ENCODE assay signal across 24 cellular contexts in the genomic region with DNA sequence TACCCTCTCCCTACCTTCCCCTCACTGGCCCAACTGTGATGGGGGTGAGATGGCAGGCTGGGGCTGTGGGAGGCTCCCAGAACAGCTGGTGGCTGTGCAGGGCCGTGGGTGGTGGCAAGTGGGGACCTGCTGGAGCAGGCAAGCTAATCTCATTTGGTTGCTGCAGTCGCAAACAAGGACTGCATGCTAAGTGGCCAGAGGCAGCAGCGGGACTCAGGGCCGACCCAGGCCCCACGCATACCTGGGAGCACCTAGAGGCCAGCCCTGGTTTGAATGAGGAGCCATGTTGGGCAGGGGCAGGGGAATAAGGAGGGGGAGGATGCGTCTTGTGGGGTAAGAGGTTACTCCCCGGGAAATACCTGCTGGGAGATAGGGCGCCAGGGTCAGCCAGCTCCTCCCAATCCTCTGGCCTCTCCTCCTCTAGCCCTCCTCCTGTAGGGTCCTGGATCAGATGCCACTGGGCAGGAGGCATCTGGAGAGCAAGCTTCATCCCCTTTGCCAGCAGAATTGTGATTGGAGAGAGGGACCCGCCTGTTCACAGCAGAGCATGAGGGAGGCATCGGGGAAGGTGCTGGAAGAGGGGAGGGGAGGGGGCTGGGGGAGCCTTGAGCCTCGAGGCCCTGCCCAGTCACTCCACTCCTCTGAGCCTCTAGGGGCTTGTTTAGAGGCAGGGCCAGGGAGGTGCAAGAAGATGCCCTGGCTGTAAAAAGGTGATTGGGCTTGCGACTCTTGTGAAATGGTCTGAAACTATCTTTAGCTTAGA. TPM values are rescaled to one million over a fixed set of nuclear protein-coding genes. Genes with fewer than 3 reads are reported as not detected.
DNase-seq lines count a peak whose midpoint lies in the region; ATAC-seq, FAIRE-seq and TF ChIP-seq lines count a peak whose summit lies in the region.
"Had no signal": no experiment of that assay in that cellular context is flagged by ENCODE, and none has a peak within 500 bp of the region (broad histone marks: within the 10 kb centered on the region; RNA-seq: fewer than 3 reads in every experiment).

No MANE protein-coding gene starts in this region.

- no peak for TF ChIP-seq EP300 in H1 (IDR thresholded peaks at IDR 0.05; ENCODE audit: borderline replicate concordance in 1 of 2, low read depth in 2 of 2, low read length in 2 of 2)

- no peaks in the 10 kb centered on the region for H3K4me1 Mint-ChIP-seq in CD14-positive monocyte
- H3K4me1 Mint-ChIP-seq: activated naive CD4-positive, alpha-beta T cell treated with anti-CD3 and anti-CD28 coated beads, Interleukin-2, amount 10 ng/mL, durations not matched to agents 7 days and 5 days; natural killer cell had no signal

- no peak overlapping the region for H2BK12ac ChIP-seq in H1 (ENCODE audit: low read depth, low read length)

- H3K9me3 Mint-ChIP-seq in CD14-positive monocyte, result peaks cover 0 to 2% (median 0%) of the 10 kb centered on the region in 7 donors
- H3K9me3 Mint-ChIP-seq: activated naive CD4-positive, alpha-beta T cell treated with anti-CD3 and anti-CD28 coated beads, Interleukin-2, amount 10 ng/mL, durations not matched to agents 7 days and 5 days; dendritic cell treated with granulocyte-macrophage colony-stimulating factor and Interleukin-4, amounts not matched to agents 40 ng/mL and 50 ng/mL, for 4 days; natural killer cell had no signal

- FAIRE-seq in HTR-8/SVneo (lab: Jason Lieb, UNC) (peak; percentile 33), H1 (lab: Jason Lieb, UNC) (no peak)
- FAIRE-seq: endothelial cell of umbilical vein had no signal

- H3K4me1 ChIP-seq in BE2C, result peaks cover 45% of the 10 kb centered on the region
- peaks cover 0 to 27% (median 9%) of the 10 kb centered on the region in 4 experiments; a peak in 6 of 7 replicates for H3K4me1 ChIP-seq in H1 (replicated peaks in 1 of 4; ENCODE audit: control insufficient read depth in 3 of 4, insufficient read depth in 4 of 4, low read length in 3 of 4)
- H3K4me1 ChIP-seq: sigmoid colon had no signal

- CTCF ChIA-PET in H1 (lab: Charles Lee; ENCODE audit: partially characterized antibody), result interaction anchor here (0.8 to 17.6 kb wide), 12 partner anchors 8 to 213 kb away, joined by 3 to 214 read pairs (median 5); partner anchors contain the start of gene CDH22

- DNase-seq in BE2C (peak; percentile 62), HTR-8/SVneo (ENCODE audit: insufficient read length, low spot score) (no peak), NCI-H69 (lab: John Stamatoyannopoulos, UW) (peak; percentile 60), H1 (ENCODE audit: low read depth in 1 of 2, low spot score in 2 of 2) (no peak), CD14-positive monocyte (ENCODE audit: low spot score) (no peak), kidney tubule cell (ENCODE audit: low spot score) (no peak)
- DNase-seq: activated CD4-positive, alpha-beta T cell treated with anti-CD3 and anti-CD28 coated beads for 48 hours; activated naive CD4-positive, alpha-beta T cell treated with anti-CD3 and anti-CD28 coated beads, Interleukin-2, amount 10 ng/mL, durations not matched to agents 7 days and 5 days; GDM1; KBM-7; natural killer cell; NCI-H1930; NCI-H510A treated with DMSO at 0.1 percent for 48 hours; SHP77 treated with DMSO at 0.1 percent for 48 hours; sigmoid colon; stimulated activated CD8-positive, alpha-beta memory T cell treated with anti-CD3 and anti-CD28 coated beads, Interleukin-4, amount 100 ng/mL, for 48 hours; T-helper 1 cell; trophoblast cell had no signal

- no peak overlapping the region for H3K18ac ChIP-seq in H1 (ENCODE audit: extremely low read depth, low read length)

- TF ChIP-seq RAD21 in H1 (IDR thresholded peaks at IDR 0.05 in 1 of 2, conservative IDR thresholded peaks at IDR 0.05 in 1 of 2; ENCODE audit: low read depth in 2 of 2, low read length in 2 of 2), result no peak

- H3K9ac ChIP-seq in H1 (replicated peaks in 1 of 4; ENCODE audit: extremely low read depth in 1 of 4, low read depth in 3 of 4, low read length in 3 of 4), result no peak overlapping the region

- no peak overlapping the region for H2BK15ac ChIP-seq in H1 (ENCODE audit: low read length)

- H3K79me1 ChIP-seq in H1 (ENCODE audit: low read depth, low read length), result no peaks in the 10 kb centered on the region

- H3K23ac ChIP-seq in H1 (ENCODE audit: insufficient read length), result peak overlapping the region; percentile 17

- H4K5ac ChIP-seq in H1 (ENCODE audit: insufficient read length, low read depth, low read length), result no peak overlapping the region

- H3K56ac ChIP-seq in H1 (replicated peaks; ENCODE audit: insufficient read length, low read depth, low read length), result no peak overlapping the region

- H3K4me2 ChIP-seq in H1 (ENCODE audit: insufficient read depth in 1 of 2, low read depth in 2 of 2, low read length in 2 of 2), result no peak overlapping the region; a peak in 1 of 4 replicates

- no peak overlapping the region for H3K4me3 ChIP-seq in BE2C (ENCODE audit: low read depth, low read length)
- H3K4me3 ChIP-seq in H1 (ENCODE audit: extremely low read depth in 1 of 4, insufficient read depth in 2 of 4, low read depth in 3 of 4, low read length in 4 of 4), result no peak overlapping the region
- H3K4me3 ChIP-seq: sigmoid colon had no signal

- H3K27me3 ChIP-seq in BE2C (no peaks in the 10 kb centered on the region), H1 (replicated peaks in 1 of 4; ENCODE audit: control insufficient read depth in 3 of 4, extremely low read depth in 1 of 4, insufficient read depth in 3 of 4, low read length in 3 of 4) (peaks cover 0 to 3% (median 0%) of the 10 kb centered on the region in 4 experiments; a peak in 2 of 7 replicates)

- ATAC-seq in HG02610 (IDR thresholded peaks at IDR 0.05; ENCODE audit: unreplicated experiment), result no peak
- no peak for ATAC-seq in HG03442 (IDR thresholded peaks at IDR 0.05; ENCODE audit: unreplicated experiment)
- ATAC-seq: left lobe of liver, natural killer cell had no signal

- H3K27me3 Mint-ChIP-seq in CD14-positive monocyte (ENCODE audit: low read depth in 3 of 3), result peaks cover 4 to 9% (median 6%) of the 10 kb centered on the region in 3 donors

- H3K36me3 Mint-ChIP-seq in CD14-positive monocyte, result no peaks in the 10 kb centered on the region
- H3K36me3 Mint-ChIP-seq: activated naive CD4-positive, alpha-beta T cell treated with anti-CD3 and anti-CD28 coated beads, Interleukin-2, amount 10 ng/mL, durations not matched to agents 7 days and 5 days; natural killer cell had no signal

- no peak overlapping the region for H2AFZ ChIP-seq in H1 (ENCODE audit: low read length)

- no peaks in the 10 kb centered on the region for H3K36me3 ChIP-seq in BE2C
- H3K36me3 ChIP-seq in H1 (ENCODE audit: control insufficient read depth in 2 of 4, insufficient read depth in 4 of 4, low read length in 3 of 4), result no peaks in the 10 kb centered on the region
- H3K36me3 ChIP-seq: sigmoid colon had no signal

- H2AK5ac ChIP-seq in H1 (ENCODE audit: low read depth, low read length), result no peak overlapping the region

- intact Hi-C loops in CD14-positive monocyte (cut with micrococcal nuclease), result no loop called here

- no peak for TF ChIP-seq POLR2A in H1 (IDR thresholded peaks at IDR 0.05; ENCODE audit: control extremely low read depth in 1 of 2, low read depth in 2 of 2, low read length in 2 of 2)

- POLR2A ChIA-PET in H1 (lab: Charles Lee; ENCODE audit: partially characterized antibody), result interaction anchor here (0.9 to 3.3 kb wide), 7 partner anchors 9 to 244 kb away, joined by 3 to 10 read pairs (median 6); no protein-coding TSS in a partner anchor

- no peak overlapping the region for H3K27ac Mint-ChIP-seq in CD14-positive monocyte
- H3K27ac Mint-ChIP-seq: activated naive CD4-positive, alpha-beta T cell treated with anti-CD3 and anti-CD28 coated beads, Interleukin-2, amount 10 ng/mL, durations not matched to agents 7 days and 5 days; dendritic cell treated with granulocyte-macrophage colony-stimulating factor and Interleukin-4, amounts not matched to agents 40 ng/mL and 50 ng/mL, for 4 days; natural killer cell had no signal

- 87% methylated on average over 11 of the region's 12 CpGs; no CpG with 5 or more reads in 1 of the 2 experiments for WGBS in H1 (ENCODE audit: extremely low coverage in 1 of 2, insufficient coverage in 1 of 2, insufficient read length in 1 of 2, insufficient replicate concordance in 2 of 2, low coverage in 1 of 2, low lambda C conversion rate in 2 of 2, missing lambda C conversion rate in 1 of 2), 2 experiments

- H3K23me2 ChIP-seq in H1 (ENCODE audit: low read depth, low read length), result no peaks in the 10 kb centered on the region

- no peaks in the 10 kb centered on the region for H4K20me1 ChIP-seq in H1 (replicated peaks in 1 of 2; ENCODE audit: control insufficient read depth in 1 of 2, insufficient read depth in 2 of 2, low read length in 2 of 2)

- no peaks in the 10 kb centered on the region for H3K79me2 ChIP-seq in H1 (ENCODE audit: control insufficient read depth in 1 of 2, insufficient read depth in 2 of 2, low read length in 2 of 2)

- no peak overlapping the region for H3K14ac ChIP-seq in H1 (ENCODE audit: insufficient read length)

- H2BK5ac ChIP-seq in H1 (ENCODE audit: low read depth, low read length), result peak overlapping the region; percentile 18; the same call in 1 of the 2 replicates

- H3K4me3 Mint-ChIP-seq in CD14-positive monocyte, result no peak overlapping the region
- H3K4me3 Mint-ChIP-seq: activated naive CD4-positive, alpha-beta T cell treated with anti-CD3 and anti-CD28 coated beads, Interleukin-2, amount 10 ng/mL, durations not matched to agents 7 days and 5 days; dendritic cell treated with granulocyte-macrophage colony-stimulating factor and Interleukin-4, amounts not matched to agents 40 ng/mL and 50 ng/mL, for 4 days; natural killer cell had no signal

- H4K91ac ChIP-seq in H1 (replicated peaks; ENCODE audit: insufficient read length, low read length), result no peak overlapping the region

- no peak overlapping the region for H2BK20ac ChIP-seq in H1 (ENCODE audit: low read length)

- no peaks in the 10 kb centered on the region for H3K9me3 ChIP-seq in BE2C
- H3K9me3 ChIP-seq in H1 (ENCODE audit: insufficient read depth in 2 of 2, low read depth in 1 of 2, low read length in 1 of 2), result no peaks in the 10 kb centered on the region
- H3K9me3 ChIP-seq: sigmoid colon had no signal

- no peak overlapping the region for H3K27ac ChIP-seq in H1 (ENCODE audit: low read depth, low read length)
- H3K27ac ChIP-seq: sigmoid colon had no signal

- no peak overlapping the region for H3K4ac ChIP-seq in H1 (replicated peaks; ENCODE audit: insufficient read length, low read depth, low read length)

- no peak overlapping the region for H2BK120ac ChIP-seq in H1 (replicated peaks; ENCODE audit: low read depth, low read length)

- no peak overlapping the region; the same call in 1 of the 2 replicates for H4K8ac ChIP-seq in H1 (ENCODE audit: extremely low read depth, insufficient read depth, low read length)

- TF ChIP-seq CTCF in BE2C (IDR thresholded peaks at IDR 0.05; ENCODE audit: low read depth, low read length) (no peak), H1 (IDR thresholded peaks at IDR 0.05; ENCODE audit: control extremely low read depth in 1 of 3, insufficient read depth in 1 of 3, low read depth in 1 of 3, low read length in 3 of 3) (no peak), CD14-positive monocyte (IDR thresholded peaks at IDR 0.05) (no peak)

RNA-seq across cellular contexts. Expression of gene CDH22, which starts 24.3 kb away (rescaled TPM):
- 0.54 TPM for polyA plus RNA-seq in BE2C (2012; ENCODE audit: insufficient read depth, insufficient read length, low read depth)
- 0.39 and 0.46 TPM in 2 replicates for total RNA-seq in H1 (2021; fragmentation: NEBNext Ultra II Directional; extraction: Animal tissue kit (Norgen Biotek cat#: 25700))
- polyA plus RNA-seq in H1 (2011; rRNA removed) (0.31 and 0.35 TPM in 2 replicates), CD14-positive monocyte (not detected)
- polyA plus RNA-seq in H1 (2011; cell fraction: cytosol; rRNA removed), result 0.21 TPM
- polyA plus RNA-seq in H1 (2011; cell fraction: nucleus; rRNA removed), result 0.48 TPM
- polyA plus RNA-seq in H1 (2012, experiment 1 of 2), result 0.16 to 0.66 TPM (median 0.48 TPM) in 3 of 4 replicates, not detected in the other
- 0.14 TPM for polyA plus RNA-seq in H1 (2012, experiment 2 of 2)
- polyA plus RNA-seq in H1 (2013, experiment 1 of 2), result 0.12 TPM
- polyA plus RNA-seq in H1 (2013, experiment 2 of 2), result 0.15 TPM
- polyA minus RNA-seq in H1 (2011; rRNA and poly(A)+ RNA removed), result 0.16 and 0.34 TPM in 2 replicates
- not detected for polyA minus RNA-seq in H1 (2011; cell fraction: cytosol; rRNA and poly(A)+ RNA removed)
- polyA minus RNA-seq in H1 (2011; cell fraction: nucleus; rRNA and poly(A)+ RNA removed), result 0.70 TPM
- total RNA-seq: endothelial cell of umbilical vein, natural killer cell, OCI-LY7 had no signal
- polyA plus RNA-seq: endothelial cell of umbilical vein had no signal

Comparison
In these comparisons a context has a peak if more than half of its experiments do, and no peak if none do; other contexts are left out.
1. DNase-seq: peak in BE2C (single experiment) and NCI-H69 (single experiment); none in HTR-8/SVneo (single experiment), H1 (0 of 2), CD14-positive monocyte (single experiment) and kidney tubule cell (single experiment).